Comparison of ENCODE assay signal across 28 cellular contexts in the genomic region with DNA sequence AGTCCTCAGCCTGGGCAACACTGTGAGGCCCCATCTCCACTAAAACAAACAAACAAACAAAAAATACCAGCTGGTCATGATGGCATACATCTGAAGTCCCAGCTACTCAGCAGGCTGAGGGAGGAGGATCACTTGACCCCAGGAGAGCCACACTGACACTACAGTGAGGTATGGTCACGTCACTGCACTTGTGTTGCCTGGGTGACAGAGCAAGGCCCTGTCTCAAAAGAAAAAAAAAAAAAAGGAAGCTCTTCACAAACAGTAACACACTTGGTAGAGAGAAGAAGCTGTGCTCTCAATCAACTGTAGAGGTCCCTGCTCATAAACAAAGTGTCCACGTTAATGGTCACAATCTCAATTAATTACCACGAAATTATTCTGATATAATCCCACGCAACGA.
"Had no signal": no experiment of that assay in that cellular context is flagged by ENCODE, and none has a peak within 500 bp of the region (broad histone marks: within the 10 kb centered on the region; RNA-seq: fewer than 3 reads in every experiment).

No MANE protein-coding gene starts in this region.

- H3K4me1 ChIP-seq: colonic mucosa, foreskin keratinocyte, gastroesophageal sphincter, sigmoid colon, testis, upper lobe of left lung had no signal

- H2AFZ ChIP-seq: hepatocyte, neural progenitor cell, parathyroid adenoma had no signal

- ATAC-seq: foreskin keratinocyte; gastroesophageal sphincter; heart left ventricle; left lobe of liver; mucosa of descending colon; natural killer cell treated with Interleukin-12 subunit alpha and Interleukin-12 subunit beta and Interleukin-15 and Interleukin-18, amount 100 ng/mL, for 72 hours; stimulated activated effector memory CD8-positive, alpha-beta T cell treated with anti-CD3 and anti-CD28 coated beads, Interleukin-12 subunit alpha, Interleukin-12 subunit beta, amount 100 ng/mL, for 72 hours had no signal

- FAIRE-seq: endothelial cell of umbilical vein, kidney, urothelium cell line had no signal

- DNase-seq: colonic mucosa; dermis blood vessel endothelial cell; effector memory CD4-positive, alpha-beta T cell; foreskin keratinocyte; heart left ventricle; kidney; mesenchymal stem cell; mucosa of descending colon; naive B cell; sigmoid colon; stimulated activated CD4-positive, alpha-beta T cell treated with anti-CD3 and anti-CD28 coated beads, Interleukin-2, amount 100 ng/mL, for 24 hours; stimulated activated CD4-positive, alpha-beta T cell treated with anti-CD3 and anti-CD28 coated beads, Interleukin-4, amount 100 ng/mL, for 24 hours; stimulated activated naive CD4-positive, alpha-beta T cell treated with Interleukin-2 at 50 U/mL for 16 hours; substantia nigra; testis; upper lobe of left lung had no signal

- H3K9me3 ChIP-seq: colonic mucosa, esophagus muscularis mucosa, gastroesophageal sphincter, heart left ventricle, mucosa of descending colon, right atrium auricular region, sigmoid colon, testis, tibial nerve, upper lobe of left lung had no signal

- H3K79me2 ChIP-seq: hepatocyte had no signal

- H3K4me3 ChIP-seq: colonic mucosa, esophagus muscularis mucosa, gastroesophageal sphincter, heart left ventricle, hepatocyte, mucosa of descending colon, neural progenitor cell, right atrium auricular region, sigmoid colon, testis, tibial nerve, upper lobe of left lung had no signal

- H3K9ac ChIP-seq: neural progenitor cell, parathyroid adenoma had no signal

- H3K36me3 ChIP-seq: colonic mucosa, esophagus muscularis mucosa, gastroesophageal sphincter, heart left ventricle, neural progenitor cell, right atrium auricular region, sigmoid colon, tibial nerve, upper lobe of left lung had no signal

- H3K27ac ChIP-seq: colonic mucosa, esophagus muscularis mucosa, foreskin keratinocyte, gastroesophageal sphincter, heart left ventricle, hepatocyte, neural progenitor cell, parathyroid adenoma, right atrium auricular region, sigmoid colon, testis, tibial nerve, upper lobe of left lung had no signal

- H3K27me3 ChIP-seq: colonic mucosa, esophagus muscularis mucosa, gastroesophageal sphincter, hepatocyte, neural progenitor cell, right atrium auricular region, sigmoid colon, testis, tibial nerve, upper lobe of left lung had no signal

- H3K4me2 ChIP-seq: hepatocyte, neural progenitor cell had no signal
